Comparison of ENCODE assay signal across 2 cellular contexts in the genomic region with DNA sequence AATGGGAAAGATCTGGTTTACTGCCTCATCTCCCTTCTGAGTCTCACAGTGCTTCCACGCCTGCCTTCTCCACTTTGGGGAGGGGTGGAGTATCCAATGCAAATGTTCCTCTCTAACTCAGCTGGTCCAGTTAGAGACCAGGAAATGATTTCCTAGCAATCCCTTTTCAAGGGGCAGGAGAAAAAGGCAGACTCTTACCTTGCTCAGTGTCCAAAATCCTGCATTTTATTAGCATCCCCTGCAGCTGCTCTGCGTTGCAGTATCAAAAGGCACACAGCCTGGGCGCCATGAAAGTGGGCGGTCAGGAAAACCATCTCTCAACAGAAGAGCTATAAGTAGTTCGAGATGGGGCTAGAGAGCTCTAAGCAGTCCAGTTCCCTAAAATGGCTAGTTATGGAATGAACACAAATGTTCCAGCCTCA.
TF ChIP-seq lines count a peak whose summit lies in the region.

No MANE protein-coding gene starts in this region.

TF ChIP-seq in liver, 16 proteins besides CTCF, POLR2A, EP300 and RAD21 (continued from another document):
- TF ChIP-seq, protein P1, sequence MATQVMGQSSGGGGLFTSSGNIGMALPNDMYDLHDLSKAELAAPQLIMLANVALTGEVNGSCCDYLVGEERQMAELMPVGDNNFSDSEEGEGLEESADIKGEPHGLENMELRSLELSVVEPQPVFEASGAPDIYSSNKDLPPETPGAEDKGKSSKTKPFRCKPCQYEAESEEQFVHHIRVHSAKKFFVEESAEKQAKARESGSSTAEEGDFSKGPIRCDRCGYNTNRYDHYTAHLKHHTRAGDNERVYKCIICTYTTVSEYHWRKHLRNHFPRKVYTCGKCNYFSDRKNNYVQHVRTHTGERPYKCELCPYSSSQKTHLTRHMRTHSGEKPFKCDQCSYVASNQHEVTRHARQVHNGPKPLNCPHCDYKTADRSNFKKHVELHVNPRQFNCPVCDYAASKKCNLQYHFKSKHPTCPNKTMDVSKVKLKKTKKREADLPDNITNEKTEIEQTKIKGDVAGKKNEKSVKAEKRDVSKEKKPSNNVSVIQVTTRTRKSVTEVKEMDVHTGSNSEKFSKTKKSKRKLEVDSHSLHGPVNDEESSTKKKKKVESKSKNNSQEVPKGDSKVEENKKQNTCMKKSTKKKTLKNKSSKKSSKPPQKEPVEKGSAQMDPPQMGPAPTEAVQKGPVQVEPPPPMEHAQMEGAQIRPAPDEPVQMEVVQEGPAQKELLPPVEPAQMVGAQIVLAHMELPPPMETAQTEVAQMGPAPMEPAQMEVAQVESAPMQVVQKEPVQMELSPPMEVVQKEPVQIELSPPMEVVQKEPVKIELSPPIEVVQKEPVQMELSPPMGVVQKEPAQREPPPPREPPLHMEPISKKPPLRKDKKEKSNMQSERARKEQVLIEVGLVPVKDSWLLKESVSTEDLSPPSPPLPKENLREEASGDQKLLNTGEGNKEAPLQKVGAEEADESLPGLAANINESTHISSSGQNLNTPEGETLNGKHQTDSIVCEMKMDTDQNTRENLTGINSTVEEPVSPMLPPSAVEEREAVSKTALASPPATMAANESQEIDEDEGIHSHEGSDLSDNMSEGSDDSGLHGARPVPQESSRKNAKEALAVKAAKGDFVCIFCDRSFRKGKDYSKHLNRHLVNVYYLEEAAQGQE (IDR thresholded peaks at IDR 0.05): no peak
- TF ChIP-seq, protein P2, sequence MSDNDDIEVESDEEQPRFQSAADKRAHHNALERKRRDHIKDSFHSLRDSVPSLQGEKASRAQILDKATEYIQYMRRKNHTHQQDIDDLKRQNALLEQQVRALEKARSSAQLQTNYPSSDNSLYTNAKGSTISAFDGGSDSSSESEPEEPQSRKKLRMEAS (IDR thresholded peaks at IDR 0.05): no peak
- TF ChIP-seq GABPA (IDR thresholded peaks at IDR 0.05 in 1 of 2, conservative IDR thresholded peaks at IDR 0.05 in 1 of 2): no peak
- TF ChIP-seq HNF4A (conservative IDR thresholded peaks at IDR 0.05): no peak
- no peak for TF ChIP-seq TAF1 (conservative IDR thresholded peaks at IDR 0.05)
- no peak for TF ChIP-seq NR2F2 (IDR thresholded peaks at IDR 0.05)

TF ChIP-seq in HepG2, 621 proteins besides CTCF, POLR2A, EP300 and RAD21 (continued from another document):
- no peak for TF ChIP-seq NFAT5 (CRISPR knock-in tag; IDR thresholded peaks at IDR 0.05)
